In the genomic region with DNA sequence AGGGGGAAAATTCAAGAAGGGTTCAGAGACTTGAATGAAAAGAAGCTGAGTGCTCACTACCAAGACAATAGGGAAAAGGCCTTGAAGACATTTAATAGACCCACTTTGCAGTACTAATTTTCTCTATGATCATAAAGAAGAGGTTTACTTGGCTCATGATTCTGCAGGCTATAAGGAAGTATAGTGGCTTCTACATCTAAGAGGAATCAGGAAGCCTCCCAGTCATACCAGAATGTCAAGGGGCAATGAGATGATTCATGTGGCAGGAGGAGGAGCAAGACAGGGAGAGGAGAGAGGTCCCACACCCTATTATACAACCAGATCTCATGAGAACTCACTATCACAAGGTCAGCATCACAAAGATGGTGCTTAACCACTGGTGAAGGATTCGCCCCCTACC, we compare ENCODE assay signal across 5 cellular contexts.
DNase-seq lines count a peak whose midpoint lies in the region; ATAC-seq and TF ChIP-seq lines count a peak whose summit lies in the region.
"Not testable (repeated sequence)": the region's sequence is repeated elsewhere in the genome, so short reads cannot be mapped to it uniquely, and the experiment has no call there.

No MANE protein-coding gene starts in this region.

- H3K36me3 ChIP-seq in mucosa of descending colon (ENCODE audit: low read depth); upper lobe of right lung: not testable (repeated sequence)

- H3K9me3 ChIP-seq in mucosa of descending colon, upper lobe of right lung: not testable (repeated sequence)

- H3K27me3 Mint-ChIP-seq in central memory CD8-positive, alpha-beta T cell; stimulated activated naive B cell treated with anti-CD40 and anti-IgM and Interleukin-4, amounts not matched to agents 10 μg/mL and 1 μg/mL and 100 μg/mL, for 72 hours: not testable (repeated sequence)

- intact Hi-C loops in left colon (cut with DNase I, micrococcal nuclease); mucosa of descending colon (cut with DNase I, micrococcal nuclease); upper lobe of right lung (cut with DNase I): not testable (repeated sequence)

- not testable (repeated sequence) for H3K27ac ChIP-seq in upper lobe of right lung

- not testable (repeated sequence) for H3K4me3 ChIP-seq in mucosa of descending colon, upper lobe of right lung

- not testable (repeated sequence) for TF ChIP-seq CTCF in mucosa of descending colon (IDR thresholded peaks at IDR 0.05); upper lobe of right lung (IDR thresholded peaks at IDR 0.05)

- H3K4me1 Mint-ChIP-seq in central memory CD8-positive, alpha-beta T cell; stimulated activated naive B cell treated with anti-CD40 and anti-IgM and Interleukin-4, amounts not matched to agents 10 μg/mL and 1 μg/mL and 100 μg/mL, for 72 hours: not testable (repeated sequence)

- H3K27ac Mint-ChIP-seq in central memory CD8-positive, alpha-beta T cell (ENCODE audit: low read depth); stimulated activated naive B cell treated with anti-CD40 and anti-IgM and Interleukin-4, amounts not matched to agents 10 μg/mL and 1 μg/mL and 100 μg/mL, for 72 hours: not testable (repeated sequence)

- peak; percentile 28 for ATAC-seq in central memory CD8-positive, alpha-beta T cell (replicated peaks; ENCODE audit: extremely low read depth, poor library complexity, severe bottlenecking)
- peak; percentile 96 for ATAC-seq in left colon
- ATAC-seq in mucosa of descending colon = peak; percentile 94
- ATAC-seq in stimulated activated naive B cell treated with anti-CD40 and anti-IgM and Interleukin-4, amounts not matched to agents 10 μg/mL and 1 μg/mL and 100 μg/mL, for 72 hours (replicated peaks) = peak; percentile 45 to 65
- ATAC-seq in upper lobe of right lung = peak; percentile 37

- DNase-seq in central memory CD8-positive, alpha-beta T cell (ENCODE audit: low spot score in 2 of 2); left colon; mucosa of descending colon; stimulated activated naive B cell treated with anti-CD40 and anti-IgM and Interleukin-4, amounts not matched to agents 10 μg/mL and 1 μg/mL and 100 μg/mL, for 72 hours; upper lobe of right lung: not testable (repeated sequence)

- H3K27me3 ChIP-seq in upper lobe of right lung = not testable (repeated sequence)

- not testable (repeated sequence) for H3K9me3 Mint-ChIP-seq in central memory CD8-positive, alpha-beta T cell; stimulated activated naive B cell treated with anti-CD40 and anti-IgM and Interleukin-4, amounts not matched to agents 10 μg/mL and 1 μg/mL and 100 μg/mL, for 72 hours

- H3K4me1 ChIP-seq in mucosa of descending colon (ENCODE audit: low read depth); upper lobe of right lung: not testable (repeated sequence)

- H3K36me3 Mint-ChIP-seq in central memory CD8-positive, alpha-beta T cell (ENCODE audit: insufficient read depth); stimulated activated naive B cell treated with anti-CD40 and anti-IgM and Interleukin-4, amounts not matched to agents 10 μg/mL and 1 μg/mL and 100 μg/mL, for 72 hours: not testable (repeated sequence)

- not testable (repeated sequence) for H3K4me3 Mint-ChIP-seq in central memory CD8-positive, alpha-beta T cell; stimulated activated naive B cell treated with anti-CD40 and anti-IgM and Interleukin-4, amounts not matched to agents 10 μg/mL and 1 μg/mL and 100 μg/mL, for 72 hours

Comparison
In these comparisons a context has a peak if more than half of its experiments do, and no peak if none do; other contexts are left out.
1. ATAC-seq: peak in every context shown above with its lines; median percentile 96 in left colon; 94 in mucosa of descending colon; 55 in stimulated activated naive B cell treated with anti-CD40 and anti-IgM and Interleukin-4, amounts not matched to agents 10 μg/mL and 1 μg/mL and 100 μg/mL, for 72 hours; 37 in upper lobe of right lung; 28 in central memory CD8-positive, alpha-beta T cell.